In genomic region chr4:38523524-38524448, GRCh38 we compare ENCODE assay signal across 8 cellular contexts.
DNase-seq lines count a peak whose midpoint lies in the region; ATAC-seq and TF ChIP-seq lines count a peak whose summit lies in the region.

No MANE protein-coding gene starts in this region.

- peak; percentile 29 for DNase-seq in Daoy (ENCODE audit: low read depth)
- DNase-seq in HPDE6-E6E7 (ENCODE audit: extremely low spot score): peak; percentile 54
- DNase-seq in activated CD8-positive, alpha-beta memory T cell treated with anti-CD3 and anti-CD28 coated beads, Interleukin-2, amount 50 U/mL, for 48 hours: peak; percentile 69
- DNase-seq in nephron progenitor cell: no peak
- DNase-seq in ascending aorta (ENCODE audit: low spot score in 2 of 2): no peak
- no peak for DNase-seq in cerebellum (ENCODE audit: low spot score)
- DNase-seq in DMS153 treated with DMSO at 0.1 percent for 48 hours (lab: John Stamatoyannopoulos, UW; ENCODE audit: unreplicated experiment): no peak

- H3K4me3 Mint-ChIP-seq in nephron progenitor cell: no peak overlapping the region

- peaks cover 3% of the 10 kb centered on the region for H3K27me3 Mint-ChIP-seq in nephron progenitor cell (ENCODE audit: low read depth, poor library complexity)

- no peaks in the 10 kb centered on the region for H3K9me3 ChIP-seq in ascending aorta

- H3K4me1 ChIP-seq in ascending aorta: no peaks in the 10 kb centered on the region

- no peak overlapping the region for H3K4me3 ChIP-seq in ascending aorta

- TF ChIP-seq CTCF in nephron progenitor cell (IDR thresholded peaks at IDR 0.05) (no peak), ascending aorta (IDR thresholded peaks at IDR 0.05) (no peak)

- peak overlapping the region; percentile 9 for H3K27ac Mint-ChIP-seq in nephron progenitor cell

- H3K36me3 ChIP-seq in ascending aorta: no peaks in the 10 kb centered on the region

- H3K27ac ChIP-seq in ascending aorta: no peak overlapping the region

- no peaks in the 10 kb centered on the region for H3K4me1 Mint-ChIP-seq in nephron progenitor cell

- H3K9me3 Mint-ChIP-seq in nephron progenitor cell: peaks cover 22% of the 10 kb centered on the region

- intact Hi-C loops in ascending aorta (cut with DNase I): no loop called here

- no peaks in the 10 kb centered on the region for H3K27me3 ChIP-seq in ascending aorta

- peak; percentile 95 for ATAC-seq in GM21390 (IDR thresholded peaks at IDR 0.05; ENCODE audit: unreplicated experiment)

- H3K36me3 Mint-ChIP-seq in nephron progenitor cell (ENCODE audit: low read depth): peaks cover 4% of the 10 kb centered on the region

Comparison
In these comparisons a context has a peak if more than half of its experiments do, and no peak if none do; other contexts are left out.
1. DNase-seq: peak in Daoy (single experiment), HPDE6-E6E7 (single experiment) and activated CD8-positive, alpha-beta memory T cell treated with anti-CD3 and anti-CD28 coated beads, Interleukin-2, amount 50 U/mL, for 48 hours (single experiment); none in nephron progenitor cell (single experiment), ascending aorta (0 of 2), cerebellum (single experiment) and DMS153 treated with DMSO at 0.1 percent for 48 hours (single experiment).